ENCODE assay signal across 1 cellular context in the genomic region with DNA sequence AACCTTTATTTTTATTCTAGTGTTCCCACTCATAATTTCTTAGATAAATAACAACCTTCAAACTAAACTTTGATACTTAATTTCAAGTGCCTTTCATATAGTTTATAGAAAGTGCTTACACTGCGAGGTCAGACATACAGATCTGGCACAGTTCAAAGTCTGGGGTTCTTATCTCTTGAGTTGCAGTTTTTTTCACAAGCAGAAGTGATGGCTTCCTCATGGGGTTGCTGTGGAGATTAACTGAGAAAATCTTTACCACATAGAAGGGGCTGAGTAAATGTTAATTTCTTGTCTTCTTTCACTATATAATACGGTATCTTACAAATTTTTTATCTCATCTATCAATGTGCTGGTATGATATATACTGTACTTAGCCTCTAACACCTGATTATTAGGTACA.
TF ChIP-seq lines count a peak whose summit lies in the region.

No MANE protein-coding gene starts in this region.

TF ChIP-seq in HepG2, 621 proteins besides CTCF, POLR2A, EP300 and RAD21:
- TF ChIP-seq, protein P1, sequence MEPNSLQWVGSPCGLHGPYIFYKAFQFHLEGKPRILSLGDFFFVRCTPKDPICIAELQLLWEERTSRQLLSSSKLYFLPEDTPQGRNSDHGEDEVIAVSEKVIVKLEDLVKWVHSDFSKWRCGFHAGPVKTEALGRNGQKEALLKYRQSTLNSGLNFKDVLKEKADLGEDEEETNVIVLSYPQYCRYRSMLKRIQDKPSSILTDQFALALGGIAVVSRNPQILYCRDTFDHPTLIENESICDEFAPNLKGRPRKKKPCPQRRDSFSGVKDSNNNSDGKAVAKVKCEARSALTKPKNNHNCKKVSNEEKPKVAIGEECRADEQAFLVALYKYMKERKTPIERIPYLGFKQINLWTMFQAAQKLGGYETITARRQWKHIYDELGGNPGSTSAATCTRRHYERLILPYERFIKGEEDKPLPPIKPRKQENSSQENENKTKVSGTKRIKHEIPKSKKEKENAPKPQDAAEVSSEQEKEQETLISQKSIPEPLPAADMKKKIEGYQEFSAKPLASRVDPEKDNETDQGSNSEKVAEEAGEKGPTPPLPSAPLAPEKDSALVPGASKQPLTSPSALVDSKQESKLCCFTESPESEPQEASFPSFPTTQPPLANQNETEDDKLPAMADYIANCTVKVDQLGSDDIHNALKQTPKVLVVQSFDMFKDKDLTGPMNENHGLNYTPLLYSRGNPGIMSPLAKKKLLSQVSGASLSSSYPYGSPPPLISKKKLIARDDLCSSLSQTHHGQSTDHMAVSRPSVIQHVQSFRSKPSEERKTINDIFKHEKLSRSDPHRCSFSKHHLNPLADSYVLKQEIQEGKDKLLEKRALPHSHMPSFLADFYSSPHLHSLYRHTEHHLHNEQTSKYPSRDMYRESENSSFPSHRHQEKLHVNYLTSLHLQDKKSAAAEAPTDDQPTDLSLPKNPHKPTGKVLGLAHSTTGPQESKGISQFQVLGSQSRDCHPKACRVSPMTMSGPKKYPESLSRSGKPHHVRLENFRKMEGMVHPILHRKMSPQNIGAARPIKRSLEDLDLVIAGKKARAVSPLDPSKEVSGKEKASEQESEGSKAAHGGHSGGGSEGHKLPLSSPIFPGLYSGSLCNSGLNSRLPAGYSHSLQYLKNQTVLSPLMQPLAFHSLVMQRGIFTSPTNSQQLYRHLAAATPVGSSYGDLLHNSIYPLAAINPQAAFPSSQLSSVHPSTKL (CRISPR knock-in tag; IDR thresholded peaks at IDR 0.05): 0 out of 2 replicates have a peak, but pooled peaks have one; percentile 30
- TF ChIP-seq HNF4G (IDR thresholded peaks at IDR 0.05; ENCODE audit: borderline replicate concordance, low read depth, low read length) (peak; percentile 70; the same call in 1 of the 2 replicates), HNF4G (CRISPR knock-in tag; IDR thresholded peaks at IDR 0.05; ENCODE audit: borderline replicate concordance, low read depth) (no peak), HNRNPUL1 (IDR thresholded peaks at IDR 0.05; ENCODE audit: low read depth, low read length) (peak; percentile 23; the same call in 1 of the 2 replicates), MAFK (conservative IDR thresholded peaks at IDR 0.05 in 1 of 2, IDR thresholded peaks at IDR 0.05 in 1 of 2; ENCODE audit: low read length in 2 of 2) (peak in 1 of 2 experiments; percentile 21; a peak in 1 of 4 replicates), RFXAP (CRISPR knock-in tag; IDR thresholded peaks at IDR 0.05; ENCODE audit: borderline replicate concordance) (no peak), ZZZ3 (CRISPR knock-in tag; IDR thresholded peaks at IDR 0.05; ENCODE audit: borderline replicate concordance) (no peak), MAFF (IDR thresholded peaks at IDR 0.05; ENCODE audit: low read depth, low read length) (peak; percentile 48), ELF3 (CRISPR knock-in tag; IDR thresholded peaks at IDR 0.05) (0 out of 2 replicates have a peak, but pooled peaks have one; percentile 27), SAP130 (CRISPR knock-in tag; IDR thresholded peaks at IDR 0.05; ENCODE audit: low read depth) (peak; percentile 40; the same call in 1 of the 2 replicates), ZNF331 (CRISPR knock-in tag; IDR thresholded peaks at IDR 0.05) (no peak), HNF4A (CRISPR knock-in tag; IDR thresholded peaks at IDR 0.05) (peak; percentile 77), PAX8 (CRISPR knock-in tag; IDR thresholded peaks at IDR 0.05; ENCODE audit: borderline replicate concordance) (no peak), KDM2A (CRISPR knock-in tag; IDR thresholded peaks at IDR 0.05; ENCODE audit: borderline replicate concordance, low read depth) (no peak), ZBTB7A (CRISPR knock-in tag; IDR thresholded peaks at IDR 0.05) (no peak), MAFG (CRISPR knock-in tag; IDR thresholded peaks at IDR 0.05) (no peak)
- TF ChIP-seq, protein P2, sequence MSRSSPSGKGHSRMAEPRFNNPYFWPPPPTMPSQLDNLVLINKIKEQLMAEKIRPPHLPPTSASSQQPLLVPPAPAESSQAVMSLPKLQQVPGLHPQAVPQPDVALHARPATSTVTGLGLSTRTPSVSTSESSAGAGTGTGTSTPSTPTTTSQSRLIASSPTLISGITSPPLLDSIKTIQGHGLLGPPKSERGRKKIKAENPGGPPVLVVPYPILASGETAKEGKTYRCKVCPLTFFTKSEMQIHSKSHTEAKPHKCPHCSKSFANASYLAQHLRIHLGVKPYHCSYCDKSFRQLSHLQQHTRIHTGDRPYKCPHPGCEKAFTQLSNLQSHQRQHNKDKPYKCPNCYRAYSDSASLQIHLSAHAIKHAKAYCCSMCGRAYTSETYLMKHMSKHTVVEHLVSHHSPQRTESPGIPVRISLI (CRISPR knock-in tag; IDR thresholded peaks at IDR 0.05; ENCODE audit: borderline replicate concordance): peak; percentile 84; the same call in 1 of the 2 replicates
- TF ChIP-seq, protein P3, sequence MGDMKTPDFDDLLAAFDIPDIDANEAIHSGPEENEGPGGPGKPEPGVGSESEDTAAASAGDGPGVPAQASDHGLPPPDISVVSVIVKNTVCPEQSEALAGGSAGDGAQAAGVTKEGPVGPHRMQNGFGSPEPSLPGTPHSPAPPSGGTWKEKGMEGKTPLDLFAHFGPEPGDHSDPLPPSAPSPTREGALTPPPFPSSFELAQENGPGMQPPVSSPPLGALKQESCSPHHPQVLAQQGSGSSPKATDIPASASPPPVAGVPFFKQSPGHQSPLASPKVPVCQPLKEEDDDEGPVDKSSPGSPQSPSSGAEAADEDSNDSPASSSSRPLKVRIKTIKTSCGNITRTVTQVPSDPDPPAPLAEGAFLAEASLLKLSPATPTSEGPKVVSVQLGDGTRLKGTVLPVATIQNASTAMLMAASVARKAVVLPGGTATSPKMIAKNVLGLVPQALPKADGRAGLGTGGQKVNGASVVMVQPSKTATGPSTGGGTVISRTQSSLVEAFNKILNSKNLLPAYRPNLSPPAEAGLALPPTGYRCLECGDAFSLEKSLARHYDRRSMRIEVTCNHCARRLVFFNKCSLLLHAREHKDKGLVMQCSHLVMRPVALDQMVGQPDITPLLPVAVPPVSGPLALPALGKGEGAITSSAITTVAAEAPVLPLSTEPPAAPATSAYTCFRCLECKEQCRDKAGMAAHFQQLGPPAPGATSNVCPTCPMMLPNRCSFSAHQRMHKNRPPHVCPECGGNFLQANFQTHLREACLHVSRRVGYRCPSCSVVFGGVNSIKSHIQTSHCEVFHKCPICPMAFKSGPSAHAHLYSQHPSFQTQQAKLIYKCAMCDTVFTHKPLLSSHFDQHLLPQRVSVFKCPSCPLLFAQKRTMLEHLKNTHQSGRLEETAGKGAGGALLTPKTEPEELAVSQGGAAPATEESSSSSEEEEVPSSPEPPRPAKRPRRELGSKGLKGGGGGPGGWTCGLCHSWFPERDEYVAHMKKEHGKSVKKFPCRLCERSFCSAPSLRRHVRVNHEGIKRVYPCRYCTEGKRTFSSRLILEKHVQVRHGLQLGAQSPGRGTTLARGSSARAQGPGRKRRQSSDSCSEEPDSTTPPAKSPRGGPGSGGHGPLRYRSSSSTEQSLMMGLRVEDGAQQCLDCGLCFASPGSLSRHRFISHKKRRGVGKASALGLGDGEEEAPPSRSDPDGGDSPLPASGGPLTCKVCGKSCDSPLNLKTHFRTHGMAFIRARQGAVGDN (CRISPR knock-in tag; IDR thresholded peaks at IDR 0.05): no peak
- TF ChIP-seq, protein P4, sequence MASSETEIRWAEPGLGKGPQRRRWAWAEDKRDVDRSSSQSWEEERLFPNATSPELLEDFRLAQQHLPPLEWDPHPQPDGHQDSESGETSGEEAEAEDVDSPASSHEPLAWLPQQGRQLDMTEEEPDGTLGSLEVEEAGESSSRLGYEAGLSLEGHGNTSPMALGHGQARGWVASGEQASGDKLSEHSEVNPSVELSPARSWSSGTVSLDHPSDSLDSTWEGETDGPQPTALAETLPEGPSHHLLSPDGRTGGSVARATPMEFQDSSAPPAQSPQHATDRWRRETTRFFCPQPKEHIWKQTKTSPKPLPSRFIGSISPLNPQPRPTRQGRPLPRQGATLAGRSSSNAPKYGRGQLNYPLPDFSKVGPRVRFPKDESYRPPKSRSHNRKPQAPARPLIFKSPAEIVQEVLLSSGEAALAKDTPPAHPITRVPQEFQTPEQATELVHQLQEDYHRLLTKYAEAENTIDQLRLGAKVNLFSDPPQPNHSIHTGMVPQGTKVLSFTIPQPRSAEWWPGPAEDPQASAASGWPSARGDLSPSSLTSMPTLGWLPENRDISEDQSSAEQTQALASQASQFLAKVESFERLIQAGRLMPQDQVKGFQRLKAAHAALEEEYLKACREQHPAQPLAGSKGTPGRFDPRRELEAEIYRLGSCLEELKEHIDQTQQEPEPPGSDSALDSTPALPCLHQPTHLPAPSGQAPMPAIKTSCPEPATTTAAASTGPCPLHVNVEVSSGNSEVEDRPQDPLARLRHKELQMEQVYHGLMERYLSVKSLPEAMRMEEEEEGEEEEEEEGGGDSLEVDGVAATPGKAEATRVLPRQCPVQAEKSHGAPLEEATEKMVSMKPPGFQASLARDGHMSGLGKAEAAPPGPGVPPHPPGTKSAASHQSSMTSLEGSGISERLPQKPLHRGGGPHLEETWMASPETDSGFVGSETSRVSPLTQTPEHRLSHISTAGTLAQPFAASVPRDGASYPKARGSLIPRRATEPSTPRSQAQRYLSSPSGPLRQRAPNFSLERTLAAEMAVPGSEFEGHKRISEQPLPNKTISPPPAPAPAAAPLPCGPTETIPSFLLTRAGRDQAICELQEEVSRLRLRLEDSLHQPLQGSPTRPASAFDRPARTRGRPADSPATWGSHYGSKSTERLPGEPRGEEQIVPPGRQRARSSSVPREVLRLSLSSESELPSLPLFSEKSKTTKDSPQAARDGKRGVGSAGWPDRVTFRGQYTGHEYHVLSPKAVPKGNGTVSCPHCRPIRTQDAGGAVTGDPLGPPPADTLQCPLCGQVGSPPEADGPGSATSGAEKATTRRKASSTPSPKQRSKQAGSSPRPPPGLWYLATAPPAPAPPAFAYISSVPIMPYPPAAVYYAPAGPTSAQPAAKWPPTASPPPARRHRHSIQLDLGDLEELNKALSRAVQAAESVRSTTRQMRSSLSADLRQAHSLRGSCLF (CRISPR knock-in tag; IDR thresholded peaks at IDR 0.05; ENCODE audit: borderline replicate concordance): no peak
- TF ChIP-seq, protein P5, sequence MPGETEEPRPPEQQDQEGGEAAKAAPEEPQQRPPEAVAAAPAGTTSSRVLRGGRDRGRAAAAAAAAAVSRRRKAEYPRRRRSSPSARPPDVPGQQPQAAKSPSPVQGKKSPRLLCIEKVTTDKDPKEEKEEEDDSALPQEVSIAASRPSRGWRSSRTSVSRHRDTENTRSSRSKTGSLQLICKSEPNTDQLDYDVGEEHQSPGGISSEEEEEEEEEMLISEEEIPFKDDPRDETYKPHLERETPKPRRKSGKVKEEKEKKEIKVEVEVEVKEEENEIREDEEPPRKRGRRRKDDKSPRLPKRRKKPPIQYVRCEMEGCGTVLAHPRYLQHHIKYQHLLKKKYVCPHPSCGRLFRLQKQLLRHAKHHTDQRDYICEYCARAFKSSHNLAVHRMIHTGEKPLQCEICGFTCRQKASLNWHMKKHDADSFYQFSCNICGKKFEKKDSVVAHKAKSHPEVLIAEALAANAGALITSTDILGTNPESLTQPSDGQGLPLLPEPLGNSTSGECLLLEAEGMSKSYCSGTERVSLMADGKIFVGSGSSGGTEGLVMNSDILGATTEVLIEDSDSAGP (CRISPR knock-in tag; IDR thresholded peaks at IDR 0.05; ENCODE audit: borderline replicate concordance): no peak
- TF ChIP-seq, protein P6, sequence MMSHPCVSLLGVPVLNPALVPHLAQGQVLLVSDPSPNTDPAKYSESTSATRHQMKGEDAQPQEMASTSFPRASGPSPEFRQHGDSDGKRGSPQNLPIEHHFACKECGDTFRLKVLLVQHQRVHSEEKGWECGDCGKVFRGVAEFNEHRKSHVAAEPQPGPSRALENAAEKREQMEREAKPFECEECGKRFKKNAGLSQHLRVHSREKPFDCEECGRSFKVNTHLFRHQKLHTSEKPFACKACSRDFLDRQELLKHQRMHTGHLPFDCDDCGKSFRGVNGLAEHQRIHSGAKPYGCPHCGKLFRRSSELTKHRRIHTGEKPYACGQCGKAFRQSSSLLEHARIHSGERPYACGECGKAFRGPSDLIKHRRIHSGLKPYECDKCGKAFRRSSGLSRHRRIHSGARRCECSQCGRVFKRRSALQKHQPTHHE (CRISPR knock-in tag; IDR thresholded peaks at IDR 0.05; ENCODE audit: borderline replicate concordance): no peak
- TF ChIP-seq, protein P7, sequence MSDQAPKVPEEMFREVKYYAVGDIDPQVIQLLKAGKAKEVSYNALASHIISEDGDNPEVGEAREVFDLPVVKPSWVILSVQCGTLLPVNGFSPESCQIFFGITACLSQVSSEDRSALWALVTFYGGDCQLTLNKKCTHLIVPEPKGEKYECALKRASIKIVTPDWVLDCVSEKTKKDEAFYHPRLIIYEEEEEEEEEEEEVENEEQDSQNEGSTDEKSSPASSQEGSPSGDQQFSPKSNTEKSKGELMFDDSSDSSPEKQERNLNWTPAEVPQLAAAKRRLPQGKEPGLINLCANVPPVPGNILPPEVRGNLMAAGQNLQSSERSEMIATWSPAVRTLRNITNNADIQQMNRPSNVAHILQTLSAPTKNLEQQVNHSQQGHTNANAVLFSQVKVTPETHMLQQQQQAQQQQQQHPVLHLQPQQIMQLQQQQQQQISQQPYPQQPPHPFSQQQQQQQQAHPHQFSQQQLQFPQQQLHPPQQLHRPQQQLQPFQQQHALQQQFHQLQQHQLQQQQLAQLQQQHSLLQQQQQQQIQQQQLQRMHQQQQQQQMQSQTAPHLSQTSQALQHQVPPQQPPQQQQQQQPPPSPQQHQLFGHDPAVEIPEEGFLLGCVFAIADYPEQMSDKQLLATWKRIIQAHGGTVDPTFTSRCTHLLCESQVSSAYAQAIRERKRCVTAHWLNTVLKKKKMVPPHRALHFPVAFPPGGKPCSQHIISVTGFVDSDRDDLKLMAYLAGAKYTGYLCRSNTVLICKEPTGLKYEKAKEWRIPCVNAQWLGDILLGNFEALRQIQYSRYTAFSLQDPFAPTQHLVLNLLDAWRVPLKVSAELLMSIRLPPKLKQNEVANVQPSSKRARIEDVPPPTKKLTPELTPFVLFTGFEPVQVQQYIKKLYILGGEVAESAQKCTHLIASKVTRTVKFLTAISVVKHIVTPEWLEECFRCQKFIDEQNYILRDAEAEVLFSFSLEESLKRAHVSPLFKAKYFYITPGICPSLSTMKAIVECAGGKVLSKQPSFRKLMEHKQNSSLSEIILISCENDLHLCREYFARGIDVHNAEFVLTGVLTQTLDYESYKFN (CRISPR knock-in tag; conservative IDR thresholded peaks at IDR 0.05): peak; percentile 30; the same call in 1 of the 2 replicates
